Comparison of ENCODE assay signal across 13 cellular contexts in the genomic region with DNA sequence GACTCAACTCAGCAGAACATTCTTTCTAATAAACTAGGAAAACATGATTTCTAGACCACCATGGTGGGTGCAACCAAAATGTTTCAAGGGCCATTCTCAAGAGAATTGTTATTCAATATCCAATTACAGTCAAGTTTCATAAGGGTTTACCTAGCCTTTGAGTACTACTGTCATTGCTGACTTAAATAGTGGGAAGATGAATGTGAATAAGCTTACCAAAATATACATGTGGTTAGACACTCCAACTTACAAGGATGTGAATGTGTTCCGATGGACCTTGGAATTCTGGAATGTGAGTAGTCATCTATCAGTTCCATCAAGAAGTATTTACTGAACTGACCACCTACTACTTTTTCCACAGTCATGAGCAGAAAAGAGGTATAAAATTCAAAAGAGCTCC. TPM values are rescaled to one million over a fixed set of nuclear protein-coding genes. Genes with fewer than 3 reads are reported as not detected.
DNase-seq lines count a peak whose midpoint lies in the region; ATAC-seq and TF ChIP-seq lines count a peak whose summit lies in the region.
"Had no signal": no experiment of that assay in that cellular context is flagged by ENCODE, and none has a peak within 500 bp of the region (broad histone marks: within the 10 kb centered on the region; RNA-seq: fewer than 3 reads in every experiment).

No MANE protein-coding gene starts in this region.

- no peaks in the 10 kb centered on the region for H3K36me3 ChIP-seq in GM23248 (ENCODE audit: low read depth)
- no peaks in the 10 kb centered on the region for H3K36me3 ChIP-seq in hepatocyte (replicated peaks; ENCODE audit: insufficient read depth, low read depth)
- H3K36me3 ChIP-seq: tibial nerve had no signal

- in situ Hi-C loops in GM23248 (cut with MboI), result no loop called here

- H3K9me3 ChIP-seq in GM23248 (ENCODE audit: low read depth) (no peaks in the 10 kb centered on the region), hepatocyte (ENCODE audit: low read depth) (no peaks in the 10 kb centered on the region)
- H3K9me3 ChIP-seq: tibial nerve had no signal

- DNase-seq in A172 (ENCODE audit: low spot score) (peak; percentile 79), GM23248 (peak; percentile 75), hepatocyte (ENCODE audit: low spot score) (no peak), ecto neural progenitor cell (ENCODE audit: low spot score) (no peak), cerebellar nuclear complex (lab: John Stamatoyannopoulos, UW) (no peak)
- no peak for DNase-seq in activated CD4-positive, alpha-beta T cell treated with anti-CD3 and anti-CD28 coated beads, Interleukin-2, amount 50 U/mL, for 4 hours
- DNase-seq: activated CD8-positive, alpha-beta T cell treated with anti-CD3 and anti-CD28 coated beads for 36 hours; C1 segment of cervical spinal cord; GF-D8; NCI-H187 treated with DMSO at 0.1 percent for 48 hours had no signal

- H3K9ac ChIP-seq in GM23248, result peak overlapping the region; percentile 42

- H3K4me2 ChIP-seq in GM23248 (ENCODE audit: unreplicated experiment), result peak overlapping the region; percentile 87
- H3K4me2 ChIP-seq in hepatocyte, result no peak overlapping the region

- H3K9me2 ChIP-seq in GM23248 (ENCODE audit: insufficient read depth) (no peaks in the 10 kb centered on the region), hepatocyte (replicated peaks; ENCODE audit: insufficient read depth) (no peaks in the 10 kb centered on the region)

- peaks cover 83% of the 10 kb centered on the region for H3F3A ChIP-seq in GM23248 (ENCODE audit: insufficient read depth)

- H4K20me1 ChIP-seq in GM23248 (ENCODE audit: insufficient read depth) (peaks cover 52% of the 10 kb centered on the region; the same call in 1 of the 2 replicates), hepatocyte (ENCODE audit: insufficient read depth, poor library complexity, severe bottlenecking) (peaks cover 9% of the 10 kb centered on the region)

- ATAC-seq in HG03520 (IDR thresholded peaks at IDR 0.05; ENCODE audit: unreplicated experiment), result no peak
- ATAC-seq: activated CD8-positive, alpha-beta T cell treated with anti-CD3 and anti-CD28 coated beads for 36 hours had no signal

- H3K4me3 ChIP-seq in GM23248, result peak overlapping the region; percentile 53
- no peak overlapping the region for H3K4me3 ChIP-seq in hepatocyte
- H3K4me3 ChIP-seq: tibial nerve had no signal

- H3K79me2 ChIP-seq in GM23248 (ENCODE audit: insufficient read depth), result peaks cover 99% of the 10 kb centered on the region
- peaks cover 92% of the 10 kb centered on the region for H3K79me2 ChIP-seq in hepatocyte

- no peak overlapping the region for H2AFZ ChIP-seq in GM23248
- no peak overlapping the region for H2AFZ ChIP-seq in hepatocyte

- WGBS in GM23248 (ENCODE audit: low coverage in 1 of 2, low lambda C conversion rate in 2 of 2, missing lambda C conversion rate in 2 of 2), 2 experiments, result 0% methylated on average over 1 of the region's 1 CpG
- 0% methylated on average over 1 of the region's 1 CpG for WGBS in hepatocyte (ENCODE audit: low lambda C conversion rate, missing lambda C conversion rate)

- H3K4me1 ChIP-seq in GM23248 (ENCODE audit: insufficient read depth) (peaks cover 95% of the 10 kb centered on the region), hepatocyte (ENCODE audit: insufficient read depth) (peaks cover 70% of the 10 kb centered on the region)

- H3K27me3 ChIP-seq in GM23248 (replicated peaks; ENCODE audit: insufficient read depth), result no peaks in the 10 kb centered on the region
- H3K27me3 ChIP-seq in hepatocyte, result no peaks in the 10 kb centered on the region
- H3K27me3 ChIP-seq: tibial nerve had no signal

- TF ChIP-seq CTCF in VCaP (conservative IDR thresholded peaks at IDR 0.05) (no peak), hepatocyte (IDR thresholded peaks at IDR 0.05; ENCODE audit: poor library complexity) (no peak)

- H3K27ac ChIP-seq in GM23248 (peak overlapping the region; percentile 70), VCaP (peak overlapping the region; percentile 58), hepatocyte (peak overlapping the region; percentile 92)

RNA-seq across cellular contexts. Expression of a gene that starts 16.9 kb away (rescaled TPM):
- total RNA-seq in A172 (2014; rRNA removed; shearing (Covaris generic)), result 8.3 and 11.0 TPM in 2 replicates
- total RNA-seq in GM23248 (2014; rRNA removed; shearing (Covaris generic)), result 24.9 and 28.3 TPM in 2 replicates
- 53.8 and 55.5 TPM in 2 replicates for polyA plus RNA-seq in GM23248 (2016; fragmentation: Nextera tagmentation; extraction: Ambion mirVana)
- 13.9 and 15.5 TPM in 2 replicates for total RNA-seq in hepatocyte
- polyA plus RNA-seq in hepatocyte, result 12.5 and 16.4 TPM in 2 replicates

Comparison
In these comparisons a context has a peak if more than half of its experiments do, and no peak if none do; other contexts are left out.
1. DNase-seq: peak in A172 (single experiment) and GM23248 (single experiment); none in hepatocyte (single experiment), ecto neural progenitor cell (single experiment), activated CD4-positive, alpha-beta T cell treated with anti-CD3 and anti-CD28 coated beads, Interleukin-2, amount 50 U/mL, for 4 hours (0 of 2) and cerebellar nuclear complex (0 of 2).
2. Peak in every context shown above with its lines, with median percentiles within 50 percentile points of each other: H3K27ac ChIP-seq.